Comparison of ENCODE assay signal across 21 cellular contexts in the genomic region with DNA sequence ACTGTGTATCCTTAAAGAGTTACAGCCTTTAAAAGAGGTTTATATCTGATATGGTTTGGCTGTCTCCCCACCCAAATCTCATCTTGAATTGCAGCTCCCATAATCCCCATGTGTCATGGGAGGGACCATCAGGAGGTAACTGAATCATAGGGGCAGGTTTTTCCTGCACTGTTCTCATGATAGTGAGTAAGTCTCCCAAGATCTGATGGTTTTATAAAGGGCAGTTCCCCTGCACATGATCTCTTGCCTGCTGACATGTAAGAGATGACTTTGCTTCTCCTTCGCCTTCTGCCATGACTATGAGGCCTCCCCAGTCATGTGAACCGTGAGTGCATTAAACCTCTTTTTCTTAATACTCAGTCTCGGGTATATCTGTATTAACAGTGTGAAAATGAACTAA. TPM values are rescaled to one million over a fixed set of nuclear protein-coding genes. Genes with fewer than 3 reads are reported as not detected.
DNase-seq lines count a peak whose midpoint lies in the region; ATAC-seq, FAIRE-seq and TF ChIP-seq lines count a peak whose summit lies in the region.
"Had no signal": no experiment of that assay in that cellular context is flagged by ENCODE, and none has a peak within 500 bp of the region (broad histone marks: within the 10 kb centered on the region; RNA-seq: fewer than 3 reads in every experiment).

No MANE protein-coding gene starts in this region.

- no peak for FAIRE-seq in K562 (lab: Jason Lieb, UNC)

- H3K4me1 Mint-ChIP-seq in endodermal cell: no peaks in the 10 kb centered on the region

- H3K27ac Mint-ChIP-seq in endodermal cell: no peak overlapping the region
- H3K27ac Mint-ChIP-seq: H9 had no signal

- 85% methylated on average over 3 of the region's 3 CpGs for WGBS in mammary epithelial cell (ENCODE audit: low coverage, missing lambda C conversion rate)
- WGBS in K562 (ENCODE audit: insufficient coverage, low coverage, missing lambda C conversion rate): 0% methylated on average over 3 of the region's 3 CpGs
- 96 to 100% methylated on average over 1 to 2 of the region's 3 CpGs for WGBS in endodermal cell (ENCODE audit: insufficient coverage in 1 of 2, insufficient read length in 1 of 2), 2 experiments
- WGBS in right lobe of liver (ENCODE audit: insufficient coverage, low coverage, low lambda C conversion rate, missing lambda C conversion rate): 90% methylated on average over 3 of the region's 3 CpGs

- in situ Hi-C loops in mammary epithelial cell (cut with MboI; ENCODE audit: low sequenced_read_pairs in 2 of 2) (loop anchor here (10.0 to 25.0 kb wide), 2 partner anchors 128 to 166 kb away; no protein-coding TSS in a partner anchor), K562 (cut with MboI) (no loop called here)

- H3K9me3 Mint-ChIP-seq in endodermal cell: no peaks in the 10 kb centered on the region
- H3K9me3 Mint-ChIP-seq: H9 had no signal

- DNase-seq in mammary epithelial cell: peak; percentile 79
- DNase-seq in breast epithelium (ENCODE audit: low spot score in 2 of 2): no peak
- no peak for DNase-seq in K562 (ENCODE audit: extremely low read depth in 1 of 4, low spot score in 3 of 4)
- DNase-seq in fibroblast of mammary gland (ENCODE audit: low read depth): peak; percentile 41
- DNase-seq in sciatic nerve (ENCODE audit: low spot score): no peak
- no peak for DNase-seq in endodermal cell
- no peak for DNase-seq in GM03348 (ENCODE audit: low spot score)
- DNase-seq in right lobe of liver: no peak
- DNase-seq: GDM1, H9, KG1, NCI-H1105, NCI-H146, NCI-H2029 treated with DMSO at 0.1 percent for 48 hours, NCI-H524 treated with DMSO at 0.1 percent for 48 hours, NCI-H82, Peyer's patch, SJCRH30 had no signal

- H3K9me3 ChIP-seq in mammary epithelial cell (replicated peaks; ENCODE audit: insufficient read depth, low read length): no peaks in the 10 kb centered on the region
- no peaks in the 10 kb centered on the region for H3K9me3 ChIP-seq in breast epithelium
- H3K9me3 ChIP-seq in K562 (replicated peaks; ENCODE audit: control insufficient read depth, insufficient read depth, low read depth, low read length): no peaks in the 10 kb centered on the region
- no peaks in the 10 kb centered on the region for H3K9me3 ChIP-seq in endodermal cell (ENCODE audit: control insufficient read depth, low read length)
- H3K9me3 ChIP-seq in right lobe of liver: no peaks in the 10 kb centered on the region
- H3K9me3 ChIP-seq: Peyer's patch, SJCRH30 had no signal

- H3K27ac ChIP-seq in mammary epithelial cell (ENCODE audit: insufficient read depth, low read depth, low read length) (no peak overlapping the region), breast epithelium (no peak overlapping the region), K562 (ENCODE audit: extremely low read depth, low read depth, low read length) (no peak overlapping the region), endodermal cell (ENCODE audit: low read depth, low read length) (no peak overlapping the region), right lobe of liver (no peak overlapping the region)
- H3K27ac ChIP-seq: 22Rv1; BLaER1 treated with 17β-estradiol and CSF1 and Interleukin-3, amounts not matched to agents 10 nM and 100 nM; HL-60; Peyer's patch; SJCRH30 had no signal

- no peak for TF ChIP-seq RAD21 in K562 (CRISPR knock-in tag; conservative IDR thresholded peaks at IDR 0.05 in 1 of 2, IDR thresholded peaks at IDR 0.05 in 1 of 2)

- BruUV-seq in mammary epithelial cell (replicated peaks; lab: Mats Ljungman, UMichigan): no TSS peak
- BruUV-seq in K562 (replicated peaks; lab: Mats Ljungman, UMichigan): no TSS peak

- H3K27me3 Mint-ChIP-seq in endodermal cell (ENCODE audit: insufficient read depth): no peaks in the 10 kb centered on the region

- H3K9me1 ChIP-seq in K562 (ENCODE audit: control insufficient read depth, insufficient read depth, low read length): no peaks in the 10 kb centered on the region

- H3K4me2 ChIP-seq in mammary epithelial cell (ENCODE audit: insufficient read depth, low read depth, low read length): no peak overlapping the region
- H3K4me2 ChIP-seq in K562 (ENCODE audit: insufficient read depth, low read length): no peak overlapping the region

- no peak overlapping the region for H3K9ac ChIP-seq in mammary epithelial cell (ENCODE audit: insufficient read depth, low read length)
- no peak overlapping the region for H3K9ac ChIP-seq in K562 (ENCODE audit: insufficient read depth in 1 of 2, low read depth in 2 of 2, low read length in 2 of 2)
- H3K9ac ChIP-seq in endodermal cell (ENCODE audit: extremely low read depth, low read length, poor library complexity, severe bottlenecking): no peak overlapping the region
- H3K9ac ChIP-seq: BLaER1 treated with 17β-estradiol and CSF1 and Interleukin-3, amounts not matched to agents 10 nM and 100 nM had no signal

- POLR2A ChIA-PET in K562 (lab: Yijun Ruan, JAX): no interaction called here

- dilution Hi-C loops in mammary epithelial cell (cut with HindIII; ENCODE audit: low sequenced_read_pairs): no loop called here

- H4K20me1 ChIP-seq in mammary epithelial cell (ENCODE audit: insufficient read depth, low read length) (no peaks in the 10 kb centered on the region), K562 (replicated peaks; ENCODE audit: control insufficient read depth, insufficient read depth, low read length) (no peaks in the 10 kb centered on the region)

- H3K36me3 Mint-ChIP-seq in endodermal cell (ENCODE audit: low read depth): peaks cover 4% of the 10 kb centered on the region

- no peak for ATAC-seq in K562
- no peak for ATAC-seq in sciatic nerve
- no peak for ATAC-seq in right lobe of liver

- CTCF ChIA-PET in mammary epithelial cell (lab: Charles Lee; ENCODE audit: low non-redundant PET): no interaction called here
- CTCF ChIA-PET in K562 (lab: Yijun Ruan, JAX; ENCODE audit: low intra/inter-chr PET ratio): no interaction called here

- H3K4me1 ChIP-seq in mammary epithelial cell (ENCODE audit: insufficient read depth, low read length) (no peaks in the 10 kb centered on the region), breast epithelium (no peaks in the 10 kb centered on the region), K562 (replicated peaks in 1 of 2; ENCODE audit: control insufficient read depth in 2 of 2, insufficient read depth in 2 of 2, low read length in 2 of 2) (no peaks in the 10 kb centered on the region), endodermal cell (ENCODE audit: control insufficient read depth, insufficient read depth, low read length) (no peaks in the 10 kb centered on the region), right lobe of liver (no peaks in the 10 kb centered on the region)
- H3K4me1 ChIP-seq: Peyer's patch, SJCRH30 had no signal

- no peak for TF ChIP-seq POLR2A in breast epithelium (IDR thresholded peaks at IDR 0.05)
- no peak for TF ChIP-seq POLR2A in K562 (conservative IDR thresholded peaks at IDR 0.05)
- TF ChIP-seq POLR2A in right lobe of liver (IDR thresholded peaks at IDR 0.05): no peak

- H3K36me3 ChIP-seq in mammary epithelial cell (ENCODE audit: insufficient read depth, low read length): peaks cover 6% of the 10 kb centered on the region
- no peaks in the 10 kb centered on the region for H3K36me3 ChIP-seq in breast epithelium
- H3K36me3 ChIP-seq in K562 (ENCODE audit: control insufficient read depth, insufficient read depth, low read length): no peaks in the 10 kb centered on the region
- peaks cover 14% of the 10 kb centered on the region for H3K36me3 ChIP-seq in endodermal cell (ENCODE audit: control insufficient read depth, insufficient read depth, low read length)
- H3K36me3 ChIP-seq in right lobe of liver: no peaks in the 10 kb centered on the region
- H3K36me3 ChIP-seq: Peyer's patch had no signal

- H3K4me3 Mint-ChIP-seq in endodermal cell: no peak overlapping the region
- H3K4me3 Mint-ChIP-seq: H9 had no signal

- H3K27me3 ChIP-seq in mammary epithelial cell (ENCODE audit: insufficient read depth, low read length): no peaks in the 10 kb centered on the region
- no peaks in the 10 kb centered on the region for H3K27me3 ChIP-seq in breast epithelium
- no peaks in the 10 kb centered on the region for H3K27me3 ChIP-seq in K562 (ENCODE audit: control insufficient read depth in 2 of 2, insufficient read depth in 2 of 2, low read length in 2 of 2)
- H3K27me3 ChIP-seq in endodermal cell (ENCODE audit: control insufficient read depth, insufficient read depth, low read length, poor library complexity, severe bottlenecking): no peaks in the 10 kb centered on the region
- H3K27me3 ChIP-seq in right lobe of liver: no peaks in the 10 kb centered on the region
- H3K27me3 ChIP-seq: BLaER1 treated with 17β-estradiol and CSF1 and Interleukin-3, amounts not matched to agents 10 nM and 100 nM; Peyer's patch; SJCRH30 had no signal

- no peak overlapping the region for H3K4me3 ChIP-seq in mammary epithelial cell (replicated peaks in 1 of 3; ENCODE audit: insufficient read depth in 1 of 3, low read depth in 2 of 3, low read length in 3 of 3)
- no peak overlapping the region for H3K4me3 ChIP-seq in breast epithelium
- no peak overlapping the region for H3K4me3 ChIP-seq in K562
- no peak overlapping the region for H3K4me3 ChIP-seq in fibroblast of mammary gland (ENCODE audit: control insufficient read depth, low read depth, low read length)
- H3K4me3 ChIP-seq in endodermal cell (ENCODE audit: low read length): no peak overlapping the region
- H3K4me3 ChIP-seq in right lobe of liver: no peak overlapping the region
- H3K4me3 ChIP-seq: BLaER1 treated with 17β-estradiol and CSF1 and Interleukin-3, amounts not matched to agents 10 nM and 100 nM; Peyer's patch; SJCRH30 had no signal

- H3K79me2 ChIP-seq in mammary epithelial cell (ENCODE audit: insufficient read depth, low read length) (peaks cover 26% of the 10 kb centered on the region), K562 (ENCODE audit: control insufficient read depth, insufficient read depth, low read length) (no peaks in the 10 kb centered on the region)

- TF ChIP-seq CTCF in mammary epithelial cell (conservative IDR thresholded peaks at IDR 0.05 in 1 of 2, IDR thresholded peaks at IDR 0.05 in 1 of 2; ENCODE audit: extremely low read depth in 1 of 2, insufficient read depth in 1 of 2, low read depth in 1 of 2, low read length in 2 of 2) (no peak), breast epithelium (IDR thresholded peaks at IDR 0.05) (no peak), K562 (IDR thresholded peaks at IDR 0.05 in 2 of 3, conservative IDR thresholded peaks at IDR 0.05 in 1 of 3; ENCODE audit: insufficient read depth in 2 of 3, low read depth in 1 of 3, low read length in 3 of 3) (no peak), fibroblast of mammary gland (conservative IDR thresholded peaks at IDR 0.05; ENCODE audit: control insufficient read depth, insufficient read depth, low read depth, low read length) (no peak), endodermal cell (conservative IDR thresholded peaks at IDR 0.05) (no peak), right lobe of liver (IDR thresholded peaks at IDR 0.05) (no peak)

- TF ChIP-seq EP300 in K562 (IDR thresholded peaks at IDR 0.05; ENCODE audit: low read length): no peak

- intact Hi-C loops in mammary epithelial cell (cut with micrococcal nuclease) (no loop called here), breast epithelium (cut with DNase I; ENCODE audit: low total_unique reads) (no loop called here), K562 (cut with micrococcal nuclease) (no loop called here), sciatic nerve (cut with DNase I) (no loop called here), right lobe of liver (cut with DNase I) (loop anchor here (10.0 kb wide), 1 partner anchor 224 kb away; no protein-coding TSS in a partner anchor)

- H2AFZ ChIP-seq in mammary epithelial cell (ENCODE audit: low read depth, low read length): no peak overlapping the region
- no peak overlapping the region for H2AFZ ChIP-seq in K562 (ENCODE audit: low read depth, low read length)

RNA-seq across cellular contexts. Expression of a gene that starts 9.7 kb away (rescaled TPM):
- total RNA-seq in mammary epithelial cell (1 to 10 TPM; 2.7 to 4.5 TPM), breast epithelium (1 to 10 TPM in 1 of 3 donors, under 1 TPM in 2; 0.16 to 1.3 (median 0.98) TPM), K562 (2014; rRNA removed) (not detected in 2 replicates), K562 (2014; rRNA removed; fragmentation: Illumina TruSeq; extraction: Trizol) (0.10 and 0.11 TPM in 2 replicates), K562 (2015; rRNA removed; fragmentation: Illumina TruSeq; extraction: Trizol) (0.04 and 0.08 TPM in 2 replicates), K562 (2021) (0.09 and 0.18 TPM in 2 replicates), sciatic nerve (0.22 TPM), endodermal cell (10 to 100 TPM; 11.5 to 19.1 TPM), right lobe of liver (under 1 TPM in 2 of 6 experiments, not detected in 4; 0.06 to 0.12 TPM)
- polyA plus RNA-seq in mammary epithelial cell (1.4 TPM), K562 (2011; rRNA removed) (0.08 and 0.12 TPM in 2 replicates), K562 (2014; fragmentation: Illumina TruSeq; extraction: Trizol) (not detected in 2 replicates), K562 (2014; fragmentation: Nextera tagmentation; extraction: Ambion mirVana) (under 1 TPM; 0.03 TPM), K562 (2014; rRNA removed) (0.05 and 0.35 TPM in 2 replicates)
- 7.0 TPM for polyA minus RNA-seq in mammary epithelial cell
- not detected in 2 replicates for total RNA-seq in K562 (2011; cell fraction: chromatin; rRNA removed; ENCODE audit: low replicate concordance)
- not detected in 2 replicates for total RNA-seq in K562 (2011; cell fraction: nucleolus; rRNA removed)
- total RNA-seq in K562 (2011; cell fraction: nucleoplasm; rRNA removed): not detected in 2 replicates
- polyA plus RNA-seq in K562 (2011; cell fraction: cytosol; rRNA removed): 0.01 TPM in 1 of 2 replicates, not detected in the other
- 0.06 and 0.07 TPM in 2 replicates for polyA plus RNA-seq in K562 (2011; cell fraction: nucleus; rRNA removed)
- polyA plus RNA-seq in K562 (2012): 0.13 and 0.33 TPM in 2 replicates
- polyA minus RNA-seq in K562 (2011; rRNA and poly(A)+ RNA removed): 0.18 and 0.21 TPM in 2 replicates
- polyA minus RNA-seq in K562 (2011; cell fraction: cytosol; rRNA and poly(A)+ RNA removed): not detected in 2 replicates
- 0.13 and 0.44 TPM in 2 replicates for polyA minus RNA-seq in K562 (2011; cell fraction: nucleus; rRNA and poly(A)+ RNA removed)
- 21.3 TPM for polyA plus RNA-seq in endodermal cell (2013, experiment 1 of 2)
- 23.9 TPM for polyA plus RNA-seq in endodermal cell (2013, experiment 2 of 2)

Comparison
In these comparisons a context has a peak if more than half of its experiments do, and no peak if none do; other contexts are left out.
1. DNase-seq: peak in mammary epithelial cell (single experiment) and fibroblast of mammary gland (single experiment); none in breast epithelium (0 of 2), K562 (0 of 4), sciatic nerve (single experiment), endodermal cell (single experiment), GM03348 (single experiment) and right lobe of liver (0 of 3).
2. intact Hi-C loops: an anchor here in right lobe of liver (10.0 kb wide); none called in mammary epithelial cell, breast epithelium, K562 and sciatic nerve.